Comparison of ENCODE assay signal across 8 cellular contexts in the genomic region with DNA sequence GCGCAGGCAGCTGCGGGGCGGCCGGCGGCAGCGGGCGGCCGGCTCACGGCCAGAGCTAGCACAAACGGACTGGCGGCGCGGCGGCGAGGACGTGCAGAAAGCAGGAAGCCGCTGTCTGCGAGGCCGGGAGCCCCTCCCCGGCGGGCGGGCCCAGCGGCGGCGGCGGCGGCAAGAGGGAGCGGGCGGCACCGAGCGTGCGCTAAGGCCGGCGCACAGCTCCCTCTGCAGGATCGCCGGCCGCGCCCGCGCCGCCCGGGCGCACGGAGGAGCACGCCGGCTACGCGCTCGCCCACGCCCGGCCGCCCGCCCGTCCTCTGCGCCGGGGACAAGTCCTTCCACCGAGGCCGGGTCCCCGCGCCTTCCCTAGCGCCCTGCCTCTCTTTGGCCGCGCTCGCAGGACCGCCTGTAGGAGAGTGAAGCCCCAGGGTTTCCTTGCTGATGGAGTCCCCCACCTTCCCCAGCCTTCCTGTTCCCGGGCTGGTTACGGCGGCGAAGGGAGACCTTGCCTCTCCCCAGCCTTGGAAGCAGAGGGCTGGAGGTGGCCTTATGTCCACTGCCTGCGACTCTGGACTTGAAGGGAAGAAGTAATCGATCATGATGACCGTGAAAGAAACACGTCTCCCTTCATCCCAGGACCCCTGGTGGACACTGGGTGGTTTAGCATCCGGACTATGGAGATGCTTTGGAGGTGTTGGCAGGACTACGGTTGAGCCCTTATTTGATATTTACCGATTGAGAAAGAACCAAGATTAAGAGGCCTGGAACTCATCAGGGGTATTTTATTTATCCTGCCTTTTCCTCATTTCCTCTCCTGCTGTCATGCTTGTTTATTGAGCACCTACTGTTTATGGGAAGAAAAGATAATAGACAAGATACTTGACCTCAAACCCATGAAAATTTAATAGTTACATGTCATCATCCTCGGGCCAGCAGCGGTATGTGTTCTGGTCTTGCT. TPM values are rescaled to one million over a fixed set of nuclear protein-coding genes. Genes with fewer than 3 reads are reported as not detected.
A peak's percentile ranks its signal among the peaks of the same experiment; 100 is the strongest.
DNase-seq lines count a peak whose midpoint lies in the region; ATAC-seq, FAIRE-seq and TF ChIP-seq lines count a peak whose summit lies in the region.

A gene (minus strand): TSS at position 102 of the 955 bp plus-strand sequence. CDS start 191 bp downstream, outside the sequence.

- peaks cover 4% of the 10 kb centered on the region for H3K27me3 Mint-ChIP-seq in progenitor cell of endocrine pancreas

- H3K4me1 Mint-ChIP-seq in progenitor cell of endocrine pancreas (ENCODE audit: low read depth), result peaks cover 17% of the 10 kb centered on the region

- H3K9me3 ChIP-seq in adrenal gland (replicated peaks in 1 of 3) (no peaks in the 10 kb centered on the region), heart right ventricle (no peaks in the 10 kb centered on the region), upper lobe of right lung (no peaks in the 10 kb centered on the region)

- DNase-seq in GM12892 (ENCODE audit: insufficient read length), result peak; percentile 80
- DNase-seq in NCI-H1105 treated with DMSO at 0.1 percent for 48 hours (lab: John Stamatoyannopoulos, UW), result peak; percentile 85
- DNase-seq in T-helper 1 cell, result peak; percentile 61 to 85 (median 71)
- DNase-seq in adrenal gland, result peak; percentile 81 to 88 (median 87)
- DNase-seq in heart right ventricle, result peak; percentile 81 to 89
- DNase-seq in progenitor cell of endocrine pancreas (ENCODE audit: low spot score, unreplicated experiment), result peak; percentile 72
- peak; percentile 95 for DNase-seq in upper lobe of right lung

- H3K36me3 Mint-ChIP-seq in progenitor cell of endocrine pancreas (ENCODE audit: insufficient read depth), result no peaks in the 10 kb centered on the region

- no peaks in the 10 kb centered on the region for H3K9me3 Mint-ChIP-seq in progenitor cell of endocrine pancreas (ENCODE audit: low read depth)

- peak within 1 kb of the TSS; percentile 95 for H3K27ac Mint-ChIP-seq in progenitor cell of endocrine pancreas

- intact Hi-C loops in adrenal gland (cut with DNase I) (no loop called here), heart right ventricle (cut with DNase I) (loop anchor here in 9 of 10 donors (1.0 to 10.0 kb wide), 5 partner anchors 86 to 316 kb away; no protein-coding TSS in a partner anchor), upper lobe of right lung (cut with DNase I) (no loop called here)

- H3K36me3 ChIP-seq in adrenal gland (replicated peaks in 1 of 2) (no peaks in the 10 kb centered on the region), heart right ventricle (no peaks in the 10 kb centered on the region), upper lobe of right lung (no peaks in the 10 kb centered on the region)

- peak within 1 kb of the TSS; percentile 92 for H3K4me3 Mint-ChIP-seq in progenitor cell of endocrine pancreas (ENCODE audit: low read depth)

- ATAC-seq in HG02759 (IDR thresholded peaks at IDR 0.05; ENCODE audit: unreplicated experiment) (peak; percentile 94), heart right ventricle (peak; percentile 93 to 98 (median 96)), upper lobe of right lung (peak; percentile 98)

- FAIRE-seq in GM12892 (lab: Jason Lieb, UNC), result peak; percentile 96

- H3K27ac ChIP-seq in adrenal gland (peak within 1 kb of the TSS; percentile 50 to 95 (median 77)), heart right ventricle (peak within 1 kb of the TSS; percentile 60 to 92 (median 88)), upper lobe of right lung (peak within 1 kb of the TSS; percentile 86)

- H3K27me3 ChIP-seq in adrenal gland (no peaks in the 10 kb centered on the region), heart right ventricle (no peaks in the 10 kb centered on the region), upper lobe of right lung (no peaks in the 10 kb centered on the region)

- 2 to 9% (median 3%) methylated on average over 14 to 78 of the region's 78 CpGs for WGBS in adrenal gland, 4 donors
- WGBS in heart right ventricle, 2 donors, result 1 to 3% methylated on average over 49 to 78 of the region's 78 CpGs

- peaks cover 3 to 35% of the 10 kb centered on the region in 2 donors for H3K4me1 ChIP-seq in adrenal gland (replicated peaks in 1 of 2)
- H3K4me1 ChIP-seq in heart right ventricle, result peaks cover 7 to 42% (median 27%) of the 10 kb centered on the region in 9 donors
- H3K4me1 ChIP-seq in upper lobe of right lung, result peaks cover 32% of the 10 kb centered on the region

- TF ChIP-seq POLR2A in GM12892 (IDR thresholded peaks at IDR 0.05; ENCODE audit: low read depth, low read length) (peak; percentile 64; the same call in 1 of the 2 replicates), adrenal gland (IDR thresholded peaks at IDR 0.05) (peak; percentile 55 to 80)

- peak within 1 kb of the TSS; percentile 35 to 98 (median 84) for H3K4me3 ChIP-seq in adrenal gland
- H3K4me3 ChIP-seq in heart right ventricle, result peak within 1 kb of the TSS; percentile 68 to 99 (median 94)
- peak within 1 kb of the TSS; percentile 93 for H3K4me3 ChIP-seq in upper lobe of right lung

- peak; percentile 47 to 91 (median 73) for TF ChIP-seq CTCF in adrenal gland (IDR thresholded peaks at IDR 0.05)
- TF ChIP-seq CTCF in heart right ventricle (IDR thresholded peaks at IDR 0.05), result peak; percentile 36 to 79 (median 71)
- peak; percentile 87 for TF ChIP-seq CTCF in progenitor cell of endocrine pancreas (IDR thresholded peaks at IDR 0.05; ENCODE audit: unreplicated experiment)
- peak; percentile 77 for TF ChIP-seq CTCF in upper lobe of right lung (IDR thresholded peaks at IDR 0.05)

RNA-seq across cellular contexts. Expression of the gene that starts here (rescaled TPM):
- polyA plus RNA-seq in GM12892 (2012; ENCODE audit: missing spikeins), result 27.9 TPM
- total RNA-seq in adrenal gland (10 to 100 TPM; 16.0 to 34.6 (median 21.9) TPM), heart right ventricle (10 to 100 TPM; 23.7 to 37.4 (median 28.9) TPM), progenitor cell of endocrine pancreas (42.8 and 43.3 TPM in 2 replicates), upper lobe of right lung (32.9 TPM)
- polyA plus RNA-seq in adrenal gland (10 to 100 TPM; 11.7 to 37.1 (median 14.2) TPM), heart right ventricle (10 to 100 TPM; 12.3 to 23.5 TPM)

Comparison
In these comparisons a context has a peak if more than half of its experiments do, and no peak if none do; other contexts are left out.
1. Peak in every context shown above with its lines: DNase-seq, ATAC-seq, H3K4me3 ChIP-seq and H3K27ac ChIP-seq.
2. intact Hi-C loops: an anchor here in heart right ventricle (1.0 to 10.0 kb wide); none called in adrenal gland and upper lobe of right lung.